ENCODE assay signal across 17 cellular contexts in the genomic region with DNA sequence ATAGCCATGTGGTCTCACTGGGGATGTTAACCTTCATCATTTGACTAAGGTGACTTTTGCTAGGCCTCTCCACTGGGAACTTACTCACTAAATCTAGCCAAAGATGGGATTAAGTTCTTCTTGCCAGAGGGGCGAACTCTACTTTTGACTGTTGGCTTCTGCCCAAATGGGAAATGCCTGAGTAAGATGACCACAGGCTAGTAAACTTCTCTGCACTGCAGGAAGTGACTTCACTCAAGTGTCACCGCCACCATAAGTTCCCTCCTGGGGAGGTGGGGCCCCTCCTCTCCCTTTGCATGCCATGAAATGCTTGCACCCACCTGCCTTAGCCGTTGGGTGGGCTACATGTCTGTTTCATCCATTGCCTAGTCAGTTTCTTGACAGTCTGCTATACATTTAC.
A peak's percentile ranks its signal among the peaks of the same experiment; 100 is the strongest.
DNase-seq lines count a peak whose midpoint lies in the region; ATAC-seq, FAIRE-seq and TF ChIP-seq lines count a peak whose summit lies in the region.
"Had no signal": no experiment of that assay in that cellular context is flagged by ENCODE, and none has a peak within 500 bp of the region (broad histone marks: within the 10 kb centered on the region; RNA-seq: fewer than 3 reads in every experiment).

No MANE protein-coding gene starts in this region.

- DNase-seq in Kasumi-1 (lab: John Stamatoyannopoulos, UW) (peak; percentile 35), astrocyte of the hippocampus (ENCODE audit: low read depth, low spot score) (peak; percentile 46), keratinocyte (ENCODE audit: low read depth, low spot score) (no peak), GM03348 (ENCODE audit: low spot score) (no peak), NCI-H2029 (lab: John Stamatoyannopoulos, UW) (no peak)
- no peak for DNase-seq in activated CD4-positive, alpha-beta T cell treated with anti-CD3 and anti-CD28 coated beads, Interleukin-2, amount 10 ng/mL, durations not matched to agents 7 days and 5 days
- DNase-seq: activated B cell treated with CpG ODN at 0.5 μM for 24 hours; CD4-positive, alpha-beta T cell; glutamatergic neuron; naive thymus-derived CD8-positive, alpha-beta T cell; NCI-H1417; NCI-H526 treated with DMSO at 0.1 percent for 48 hours; right cardiac atrium; SIG-M5 had no signal

- no peak overlapping the region for H2AFZ ChIP-seq in keratinocyte (ENCODE audit: control insufficient read depth, low read length)

- H3K4me2 ChIP-seq in BLaER1 = peak overlapping the region; percentile 5; the same call in 1 of the 2 replicates
- H3K4me2 ChIP-seq in keratinocyte (ENCODE audit: control insufficient read depth, extremely low read depth, insufficient read depth, low read depth, low read length) = peak overlapping the region; percentile 33

- CTCF ChIA-PET in activated CD4-positive, alpha-beta T cell treated with anti-CD3 and anti-CD28 coated beads, Interleukin-2, amount 10 ng/mL, durations not matched to agents 7 days and 5 days (lab: Charles Lee) = no interaction called here

- H3K36me3 ChIP-seq in BLaER1 = no peaks in the 10 kb centered on the region
- no peaks in the 10 kb centered on the region for H3K36me3 ChIP-seq in keratinocyte (ENCODE audit: control insufficient read depth in 2 of 2, extremely low read depth in 1 of 2, insufficient read depth in 2 of 2, low read length in 2 of 2)

- no peaks in the 10 kb centered on the region for H3K9me3 Mint-ChIP-seq in activated CD4-positive, alpha-beta T cell treated with anti-CD3 and anti-CD28 coated beads, Interleukin-2, amount 10 ng/mL, durations not matched to agents 7 days and 5 days
- H3K9me3 Mint-ChIP-seq: activated B cell treated with CpG ODN at 0.5 μM for 24 hours; CD4-positive, alpha-beta T cell had no signal

- H3K9me1 ChIP-seq in keratinocyte (ENCODE audit: control insufficient read depth, extremely low read depth, insufficient read depth, low read length) = no peaks in the 10 kb centered on the region

- peak; percentile 93 for FAIRE-seq in keratinocyte (lab: Jason Lieb, UNC)

- no peaks in the 10 kb centered on the region for H4K20me1 ChIP-seq in BLaER1
- H4K20me1 ChIP-seq in keratinocyte (ENCODE audit: control insufficient read depth, extremely low read depth, insufficient read depth, low read length) = no peaks in the 10 kb centered on the region

- dilution Hi-C loops in keratinocyte (cut with MboI; ENCODE audit: extremely low pct_ligation_motif_present, low sequenced_read_pairs) = no loop called here

- peaks cover 8% of the 10 kb centered on the region for H3K4me1 ChIP-seq in BLaER1
- H3K4me1 ChIP-seq in keratinocyte (ENCODE audit: control insufficient read depth, extremely low read depth, insufficient read depth, low read length) = peaks cover 44% of the 10 kb centered on the region

- peaks cover 3% of the 10 kb centered on the region for H3K27me3 Mint-ChIP-seq in activated CD4-positive, alpha-beta T cell treated with anti-CD3 and anti-CD28 coated beads, Interleukin-2, amount 10 ng/mL, durations not matched to agents 7 days and 5 days
- H3K27me3 Mint-ChIP-seq: activated B cell treated with CpG ODN at 0.5 μM for 24 hours; CD4-positive, alpha-beta T cell had no signal

- H3K9me3 ChIP-seq in BLaER1 (no peaks in the 10 kb centered on the region), keratinocyte (ENCODE audit: control insufficient read depth, low read depth, low read length) (no peaks in the 10 kb centered on the region)

- H3K36me3 Mint-ChIP-seq in activated CD4-positive, alpha-beta T cell treated with anti-CD3 and anti-CD28 coated beads, Interleukin-2, amount 10 ng/mL, durations not matched to agents 7 days and 5 days (ENCODE audit: low read depth) = no peaks in the 10 kb centered on the region
- H3K36me3 Mint-ChIP-seq: naive thymus-derived CD8-positive, alpha-beta T cell had no signal

- TF ChIP-seq CTCF in keratinocyte (optimal IDR thresholded peaks at IDR 0.05 in 1 of 3, IDR thresholded peaks at IDR 0.05 in 1 of 3, conservative IDR thresholded peaks at IDR 0.05 in 1 of 3; ENCODE audit: extremely low read depth in 1 of 3, insufficient read depth in 2 of 3, low read length in 3 of 3) = no peak

- no peaks in the 10 kb centered on the region for H3K79me2 ChIP-seq in keratinocyte (ENCODE audit: control insufficient read depth, insufficient read depth, low read length)

- no peak for ATAC-seq in GM19324 (IDR thresholded peaks at IDR 0.05; ENCODE audit: low FRiP score, unreplicated experiment)
- ATAC-seq: left lobe of liver; naive thymus-derived CD8-positive, alpha-beta T cell had no signal

- H3K4me1 Mint-ChIP-seq in activated CD4-positive, alpha-beta T cell treated with anti-CD3 and anti-CD28 coated beads, Interleukin-2, amount 10 ng/mL, durations not matched to agents 7 days and 5 days = no peaks in the 10 kb centered on the region
- H3K4me1 Mint-ChIP-seq: activated B cell treated with CpG ODN at 0.5 μM for 24 hours; naive thymus-derived CD8-positive, alpha-beta T cell had no signal

- H3K9ac ChIP-seq in BLaER1 (no peak overlapping the region), keratinocyte (ENCODE audit: control insufficient read depth, extremely low read depth, insufficient read depth, low read length) (no peak overlapping the region)

- H3K27ac ChIP-seq in BLaER1 (no peak overlapping the region), keratinocyte (ENCODE audit: control insufficient read depth, insufficient read depth, low read length) (peak overlapping the region; percentile 25)

- no peak overlapping the region for H3K27ac Mint-ChIP-seq in activated CD4-positive, alpha-beta T cell treated with anti-CD3 and anti-CD28 coated beads, Interleukin-2, amount 10 ng/mL, durations not matched to agents 7 days and 5 days
- H3K27ac Mint-ChIP-seq: activated B cell treated with CpG ODN at 0.5 μM for 24 hours; CD4-positive, alpha-beta T cell; naive thymus-derived CD8-positive, alpha-beta T cell had no signal

- POLR2A ChIA-PET in activated CD4-positive, alpha-beta T cell treated with anti-CD3 and anti-CD28 coated beads, Interleukin-2, amount 10 ng/mL, durations not matched to agents 7 days and 5 days (lab: Charles Lee) = no interaction called here

- no peaks in the 10 kb centered on the region for H3K27me3 ChIP-seq in BLaER1
- H3K27me3 ChIP-seq in keratinocyte (ENCODE audit: control insufficient read depth, extremely low read depth, insufficient read depth, low read length) = no peaks in the 10 kb centered on the region

- no peak overlapping the region for H3K4me3 Mint-ChIP-seq in activated CD4-positive, alpha-beta T cell treated with anti-CD3 and anti-CD28 coated beads, Interleukin-2, amount 10 ng/mL, durations not matched to agents 7 days and 5 days
- H3K4me3 Mint-ChIP-seq: activated B cell treated with CpG ODN at 0.5 μM for 24 hours; CD4-positive, alpha-beta T cell; naive thymus-derived CD8-positive, alpha-beta T cell had no signal

- H3K4me3 ChIP-seq in BLaER1 = no peak overlapping the region
- no peak overlapping the region for H3K4me3 ChIP-seq in keratinocyte (ENCODE audit: control insufficient read depth in 2 of 3, extremely low read depth in 1 of 3, insufficient read depth in 2 of 3, low read depth in 1 of 3, low read length in 3 of 3)

Comparison
In these comparisons a context has a peak if more than half of its experiments do, and no peak if none do; other contexts are left out.
1. DNase-seq: peak in Kasumi-1 (2 of 2) and astrocyte of the hippocampus (single experiment); none in keratinocyte (single experiment), GM03348 (single experiment), NCI-H2029 (single experiment) and activated CD4-positive, alpha-beta T cell treated with anti-CD3 and anti-CD28 coated beads, Interleukin-2, amount 10 ng/mL, durations not matched to agents 7 days and 5 days (single experiment).